ENCODE assay signal across 30 cellular contexts in the genomic region with DNA sequence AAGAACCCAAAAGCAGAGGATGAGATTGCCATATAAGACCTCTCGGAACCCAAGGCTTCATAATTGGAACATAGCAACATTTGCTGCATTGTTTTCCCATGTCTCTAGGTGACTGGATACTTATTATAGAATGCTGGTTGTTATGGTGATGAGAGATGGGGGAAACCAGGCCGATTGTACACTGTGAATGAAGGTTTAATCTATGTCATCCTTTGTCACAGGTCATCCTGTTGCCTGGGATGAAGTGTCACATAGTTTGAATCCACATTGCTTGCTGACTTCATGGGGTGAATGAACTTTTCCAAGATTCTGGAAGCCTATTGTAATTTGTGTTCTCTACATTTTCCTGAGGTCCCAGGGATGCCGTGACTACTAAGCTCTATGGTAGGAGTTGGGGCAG. TPM values are rescaled to one million over a fixed set of nuclear protein-coding genes. Genes with fewer than 3 reads are reported as not detected.
"Had no signal": no experiment of that assay in that cellular context is flagged by ENCODE, and none has a peak within 500 bp of the region (broad histone marks: within the 10 kb centered on the region; RNA-seq: fewer than 3 reads in every experiment).

No MANE protein-coding gene starts in this region.

- ATAC-seq: activated CD8-positive, alpha-beta T cell treated with anti-CD3 and anti-CD28 coated beads for 36 hours; activated naive CD8-positive, alpha-beta T cell treated with anti-CD3 and anti-CD28 coated beads, Interleukin-2, amount 50 U/mL, for 24 hours; activated T-cell treated with anti-CD3 and anti-CD28 coated beads, Interleukin-2, amount 50 U/mL, for 4 hours; activated T-helper 17 cell treated with anti-CD3 and anti-CD28 coated beads, Interleukin-2, amount 50 U/mL, for 72 hours; left lung; lower lobe of right lung; sciatic nerve; stimulated activated effector memory CD8-positive, alpha-beta T cell treated with anti-CD3 and anti-CD28 coated beads, Interleukin-12 subunit alpha, Interleukin-12 subunit beta, amount 100 ng/mL, for 72 hours had no signal

- H3K27ac ChIP-seq: breast epithelium, epithelial cell of prostate, esophagus squamous epithelium, left lung, lower lobe of right lung, neutrophil, ovary, skin epidermis, thoracic aorta, uterus had no signal

- DNase-seq: activated B cell treated with CpG ODN at 0.5 μM for 24 hours; activated CD4-positive, alpha-beta T cell treated with anti-CD3 and anti-CD28 coated beads, Interleukin-2, amount 50 U/mL, for 1 hour; activated CD8-positive, alpha-beta T cell treated with anti-CD3 and anti-CD28 coated beads for 36 hours; activated naive CD8-positive, alpha-beta T cell treated with anti-CD3 and anti-CD28 coated beads, Interleukin-2, amount 50 U/mL, for 24 hours; activated T-cell treated with anti-CD3 and anti-CD28 coated beads, Interleukin-2, amount 50 U/mL, for 4 hours; effector CD8-positive, alpha-beta T cell; esophagus squamous epithelium; kidney glomerular epithelial cell; left lung; lower lobe of right lung; mucosa of descending colon; ovary; retina; stimulated activated CD4-positive, alpha-beta T cell treated with anti-CD3 and anti-CD28 coated beads, Interleukin-12 subunit alpha, Interleukin-12 subunit beta, amount 100 ng/mL, for 4 hours; stimulated activated CD4-positive, alpha-beta T cell treated with anti-CD3 and anti-CD28 coated beads, Interleukin-4, amount 100 ng/mL, for 1 hour; uterus had no signal

- H3K9me3 Mint-ChIP-seq: activated B cell treated with CpG ODN at 0.5 μM for 24 hours; activated CD8-positive, alpha-beta T cell treated with anti-CD3 and anti-CD28 coated beads for 36 hours; activated naive CD4-positive, alpha-beta T cell treated with anti-CD3 and anti-CD28 coated beads, Interleukin-2, amount 50 U/mL, for 24 hours; activated naive CD8-positive, alpha-beta T cell treated with anti-CD3 and anti-CD28 coated beads, Interleukin-2, amount 50 U/mL, for 24 hours; activated T-cell treated with anti-CD3 and anti-CD28 coated beads, Interleukin-2, amount 50 U/mL, for 4 hours; activated T-helper 17 cell treated with anti-CD3 and anti-CD28 coated beads, Interleukin-2, amount 50 U/mL, for 72 hours; central memory CD8-positive, alpha-beta T cell; nephron; stimulated activated effector memory CD8-positive, alpha-beta T cell treated with anti-CD3 and anti-CD28 coated beads, Interleukin-12 subunit alpha, Interleukin-12 subunit beta, amount 100 ng/mL, for 72 hours; stimulated activated naive CD8-positive, alpha-beta T cell treated with anti-CD3 and anti-CD28 coated beads, Interleukin-15, Interleukin-2, amounts not matched to agents 100 ng/mL and 50 ng/mL, for 24 hours; type B pancreatic cell had no signal

- H3K27ac Mint-ChIP-seq: activated B cell treated with CpG ODN at 0.5 μM for 24 hours; activated CD8-positive, alpha-beta T cell treated with anti-CD3 and anti-CD28 coated beads for 36 hours; activated naive CD4-positive, alpha-beta T cell treated with anti-CD3 and anti-CD28 coated beads, Interleukin-2, amount 50 U/mL, for 24 hours; activated naive CD8-positive, alpha-beta T cell treated with anti-CD3 and anti-CD28 coated beads, Interleukin-2, amount 50 U/mL, for 24 hours; activated T-helper 17 cell treated with anti-CD3 and anti-CD28 coated beads, Interleukin-2, amount 50 U/mL, for 72 hours; nephron; progenitor cell of endocrine pancreas; stimulated activated effector memory CD8-positive, alpha-beta T cell treated with anti-CD3 and anti-CD28 coated beads, Interleukin-12 subunit alpha, Interleukin-12 subunit beta, amount 100 ng/mL, for 72 hours; stimulated activated naive CD8-positive, alpha-beta T cell treated with anti-CD3 and anti-CD28 coated beads, Interleukin-15, Interleukin-2, amounts not matched to agents 100 ng/mL and 50 ng/mL, for 24 hours; type B pancreatic cell had no signal

- H3K27me3 Mint-ChIP-seq: activated CD8-positive, alpha-beta T cell treated with anti-CD3 and anti-CD28 coated beads for 36 hours; activated naive CD4-positive, alpha-beta T cell treated with anti-CD3 and anti-CD28 coated beads, Interleukin-2, amount 50 U/mL, for 24 hours; activated T-helper 17 cell treated with anti-CD3 and anti-CD28 coated beads, Interleukin-2, amount 50 U/mL, for 72 hours; type B pancreatic cell had no signal

- H3K36me3 Mint-ChIP-seq: activated naive CD4-positive, alpha-beta T cell treated with anti-CD3 and anti-CD28 coated beads, Interleukin-2, amount 50 U/mL, for 24 hours; stimulated activated effector memory CD8-positive, alpha-beta T cell treated with anti-CD3 and anti-CD28 coated beads, Interleukin-12 subunit alpha, Interleukin-12 subunit beta, amount 100 ng/mL, for 72 hours; type B pancreatic cell had no signal

- H3K9me3 ChIP-seq: breast epithelium, esophagus squamous epithelium, left lung, mucosa of descending colon, neutrophil, ovary, thoracic aorta, uterus had no signal

- H3K36me3 ChIP-seq: breast epithelium, esophagus squamous epithelium, left lung, lower lobe of right lung, neutrophil, ovary, thoracic aorta, uterus had no signal

- H3K4me3 ChIP-seq: breast epithelium, esophagus squamous epithelium, left lung, lower lobe of right lung, mucosa of descending colon, ovary, skin epidermis, thoracic aorta, uterus had no signal

- H3K4me1 Mint-ChIP-seq: nephron had no signal

- H3K4me3 Mint-ChIP-seq: activated B cell treated with CpG ODN at 0.5 μM for 24 hours; activated CD8-positive, alpha-beta T cell treated with anti-CD3 and anti-CD28 coated beads for 36 hours; activated naive CD4-positive, alpha-beta T cell treated with anti-CD3 and anti-CD28 coated beads, Interleukin-2, amount 50 U/mL, for 24 hours; activated naive CD8-positive, alpha-beta T cell treated with anti-CD3 and anti-CD28 coated beads, Interleukin-2, amount 50 U/mL, for 24 hours; activated T-cell treated with anti-CD3 and anti-CD28 coated beads, Interleukin-2, amount 50 U/mL, for 4 hours; activated T-helper 17 cell treated with anti-CD3 and anti-CD28 coated beads, Interleukin-2, amount 50 U/mL, for 72 hours; central memory CD8-positive, alpha-beta T cell; nephron; stimulated activated effector memory CD8-positive, alpha-beta T cell treated with anti-CD3 and anti-CD28 coated beads, Interleukin-12 subunit alpha, Interleukin-12 subunit beta, amount 100 ng/mL, for 72 hours; stimulated activated naive CD8-positive, alpha-beta T cell treated with anti-CD3 and anti-CD28 coated beads, Interleukin-15, Interleukin-2, amounts not matched to agents 100 ng/mL and 50 ng/mL, for 24 hours; type B pancreatic cell had no signal

- H3K27me3 ChIP-seq: breast epithelium, esophagus squamous epithelium, left lung, neutrophil, ovary, uterus had no signal

- H3K4me1 ChIP-seq: breast epithelium had no signal

RNA-seq across cellular contexts. Expression of gene CLEC3B, which starts 41.8 kb away (rescaled TPM):
- total RNA-seq: activated B cell treated with CpG ODN at 0.5 μM for 24 hours; activated CD8-positive, alpha-beta T cell treated with anti-CD3 and anti-CD28 coated beads for 36 hours; progenitor cell of endocrine pancreas had no signal
